In the genomic region with DNA sequence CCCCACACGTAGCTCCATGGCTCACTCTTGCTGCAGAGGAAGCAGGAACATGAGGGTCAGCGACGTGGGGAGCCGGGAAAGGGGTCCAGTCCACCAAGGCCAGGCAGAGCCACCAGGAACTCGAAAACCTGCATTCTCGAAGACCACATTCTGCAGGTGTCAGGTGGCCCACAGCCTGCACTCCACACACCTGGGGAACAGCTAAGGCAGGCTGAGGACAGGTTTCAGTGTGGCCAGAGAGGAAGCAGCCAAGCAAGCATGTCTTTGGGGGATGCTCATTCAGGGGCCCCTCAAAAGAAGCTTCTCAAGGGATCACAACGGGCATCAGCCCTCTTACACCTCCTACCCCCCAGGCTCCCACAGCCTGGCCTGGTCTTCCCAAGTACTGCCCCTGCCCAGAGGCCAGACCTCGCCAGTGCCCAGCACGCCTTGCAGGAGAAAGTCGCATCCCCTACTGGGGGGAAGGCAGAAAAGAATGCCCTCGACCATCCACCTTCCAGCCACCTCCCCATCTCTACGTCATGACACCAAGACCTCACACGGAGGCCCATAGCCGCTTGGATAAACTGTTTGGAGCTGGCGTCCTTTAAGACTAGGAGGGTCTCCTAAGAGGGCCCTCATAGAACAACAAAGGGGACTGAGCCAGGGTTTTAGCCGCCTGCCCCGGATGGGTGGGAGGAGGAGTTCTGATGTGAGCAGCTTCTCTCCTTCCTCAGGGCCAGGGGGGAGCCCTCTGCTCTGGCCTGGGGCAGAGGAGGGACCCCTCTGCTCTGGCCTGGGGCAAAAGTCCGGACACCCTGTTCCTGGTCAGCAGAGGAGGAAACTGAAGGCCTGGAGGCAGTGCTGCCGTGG, we compare ENCODE assay signal across 7 cellular contexts. TPM values are rescaled to one million over a fixed set of nuclear protein-coding genes. Genes with fewer than 3 reads are reported as not detected.
DNase-seq lines count a peak whose midpoint lies in the region; ATAC-seq, FAIRE-seq and TF ChIP-seq lines count a peak whose summit lies in the region.

No MANE protein-coding gene starts in this region.

- FAIRE-seq in GM12892 (lab: Jason Lieb, UNC) = no peak

- H3K27ac Mint-ChIP-seq in activated naive CD4-positive, alpha-beta T cell treated with anti-CD3 and anti-CD28 coated beads, Interleukin-2, amount 50 U/mL, for 72 hours = peak overlapping the region; percentile 89 to 90

- DNase-seq in HCEC 1CT = peak; percentile 45
- no peak for DNase-seq in activated naive CD4-positive, alpha-beta T cell treated with anti-CD3 and anti-CD28 coated beads, Interleukin-2, amount 50 U/mL, for 72 hours (ENCODE audit: low spot score in 2 of 2)
- DNase-seq in NCI-H146 treated with DMSO at 0.1 percent for 48 hours (lab: John Stamatoyannopoulos, UW; ENCODE audit: unreplicated experiment) = no peak
- no peak for DNase-seq in GM12892 (ENCODE audit: insufficient read length)

- H3K9me3 ChIP-seq in iPS-18c (ENCODE audit: control insufficient read depth, insufficient read depth, low read length) (peaks cover 3% of the 10 kb centered on the region), subcutaneous abdominal adipose tissue (ENCODE audit: control insufficient read depth in 5 of 5, low read length in 5 of 5) (no peaks in the 10 kb centered on the region)

- ATAC-seq in activated naive CD4-positive, alpha-beta T cell treated with anti-CD3 and anti-CD28 coated beads, Interleukin-2, amount 50 U/mL, for 72 hours = no peak
- ATAC-seq in HG03571 (IDR thresholded peaks at IDR 0.05; ENCODE audit: unreplicated experiment) = no peak

- H3K9me3 Mint-ChIP-seq in activated naive CD4-positive, alpha-beta T cell treated with anti-CD3 and anti-CD28 coated beads, Interleukin-2, amount 50 U/mL, for 72 hours = no peaks in the 10 kb centered on the region

- H3K36me3 Mint-ChIP-seq in activated naive CD4-positive, alpha-beta T cell treated with anti-CD3 and anti-CD28 coated beads, Interleukin-2, amount 50 U/mL, for 72 hours = peaks cover 0 to 8% of the 10 kb centered on the region in 2 donors

- peaks cover 0 to 24% (median 18%) of the 10 kb centered on the region in 5 donors for H3K36me3 ChIP-seq in subcutaneous abdominal adipose tissue (ENCODE audit: control insufficient read depth in 5 of 5, insufficient read depth in 5 of 5, low read length in 5 of 5)

- no peak for TF ChIP-seq POLR2A in GM12892 (IDR thresholded peaks at IDR 0.05; ENCODE audit: low read depth, low read length)

- peak overlapping the region; percentile 76 for H3K4me3 ChIP-seq in iPS-18c (ENCODE audit: insufficient read depth, low read depth, low read length)
- peak overlapping the region; percentile 74 to 94 (median 82) for H3K4me3 ChIP-seq in subcutaneous abdominal adipose tissue (ENCODE audit: low read depth in 1 of 5, low read length in 5 of 5)

- peak overlapping the region; percentile 89 to 96 (median 92) for H3K9ac ChIP-seq in subcutaneous abdominal adipose tissue (ENCODE audit: low read length in 5 of 5)

- peaks cover 36 to 84% (median 82%) of the 10 kb centered on the region in 5 donors for H3K4me1 ChIP-seq in subcutaneous abdominal adipose tissue (ENCODE audit: control insufficient read depth in 5 of 5, insufficient read depth in 5 of 5, low read length in 5 of 5)

- no peaks in the 10 kb centered on the region for H3K27me3 ChIP-seq in subcutaneous abdominal adipose tissue (ENCODE audit: control insufficient read depth in 5 of 5, insufficient read depth in 4 of 5, low read length in 5 of 5)

- H3K27ac ChIP-seq in subcutaneous abdominal adipose tissue (ENCODE audit: low read depth, low read length) = peak overlapping the region; percentile 95

RNA-seq across cellular contexts. Expression of a gene that starts 2.9 kb away (rescaled TPM):
- 100 to 1,000 TPM in 1 of 2 donors, 10 to 100 TPM in 1; 99.6 to 110 TPM for total RNA-seq in activated naive CD4-positive, alpha-beta T cell treated with anti-CD3 and anti-CD28 coated beads, Interleukin-2, amount 50 U/mL, for 72 hours
- polyA plus RNA-seq in GM12892 (2012; ENCODE audit: missing spikeins) = 53.9 TPM

RNA-seq across cellular contexts. Expression of a gene that starts 41.6 kb away (rescaled TPM):
- total RNA-seq in activated naive CD4-positive, alpha-beta T cell treated with anti-CD3 and anti-CD28 coated beads, Interleukin-2, amount 50 U/mL, for 72 hours = 10 to 100 TPM; 21.4 to 22.0 TPM
- polyA plus RNA-seq in GM12892 (2012; ENCODE audit: missing spikeins) = 3.6 TPM
